2 cellular contexts compared by ENCODE assay signal in genomic region chr6:27502508-27503435, GRCh38.
TF ChIP-seq lines count a peak whose summit lies in the region.

No MANE protein-coding gene starts in this region.

TF ChIP-seq in HEK293, 187 proteins besides CTCF, POLR2A, EP300 and RAD21 (continued from another document and continues in another):
- TF ChIP-seq INSM2 (tag by site-specific recombination; IDR thresholded peaks at IDR 0.05): peak; percentile 17; the same call in 1 of the 2 replicates
- TF ChIP-seq PATZ1 (tag by site-specific recombination; IDR thresholded peaks at IDR 0.05): peak; percentile 59
- no peak for TF ChIP-seq HOXD13 (CRISPR knock-in tag; IDR thresholded peaks at IDR 0.05; ENCODE audit: borderline replicate concordance)
- TF ChIP-seq ZNF660 (tag by site-specific recombination; IDR thresholded peaks at IDR 0.05): peak; percentile 95
- TF ChIP-seq ZNF785 (tag by site-specific recombination; IDR thresholded peaks at IDR 0.05): no peak
- 0 out of 2 replicates have a peak, but pooled peaks have one; percentile 41 for TF ChIP-seq ZNF518A (tag by site-specific recombination; conservative IDR thresholded peaks at IDR 0.05; ENCODE audit: low read depth)
- peak; percentile 44; the same call in 1 of the 2 replicates for TF ChIP-seq PRDM6 (tag by site-specific recombination; IDR thresholded peaks at IDR 0.05)
- TF ChIP-seq ZNF792 (tag by site-specific recombination; IDR thresholded peaks at IDR 0.05): 0 out of 2 replicates have a peak, but pooled peaks have one; percentile 63
- TF ChIP-seq ZNF169 (tag by site-specific recombination; IDR thresholded peaks at IDR 0.05): no peak
- peak; percentile 95 for TF ChIP-seq ZEB2 (tag by site-specific recombination; IDR thresholded peaks at IDR 0.05)
- peak; percentile 57; the same call in 1 of the 2 replicates for TF ChIP-seq ZNF549 (tag by site-specific recombination; IDR thresholded peaks at IDR 0.05)
- peak; percentile 93 for TF ChIP-seq ZNF580 (tag by site-specific recombination; IDR thresholded peaks at IDR 0.05)
- no peak for TF ChIP-seq ZNF133 (tag by site-specific recombination; IDR thresholded peaks at IDR 0.05)
- no peak for TF ChIP-seq MEIS1 (CRISPR knock-in tag; IDR thresholded peaks at IDR 0.05; ENCODE audit: borderline replicate concordance)
- 0 out of 2 replicates have a peak, but pooled peaks have one; percentile 33 for TF ChIP-seq PRDM1 (tag by site-specific recombination; IDR thresholded peaks at IDR 0.05)
- 0 out of 2 replicates have a peak, but pooled peaks have one; percentile 21 for TF ChIP-seq ZNF777 (tag by site-specific recombination; IDR thresholded peaks at IDR 0.05; ENCODE audit: borderline replicate concordance)

TF ChIP-seq in GM12878, 131 proteins besides CTCF, POLR2A, EP300 and RAD21 (continued from another document and continues in another):
- no peak for TF ChIP-seq IRF5 (IDR thresholded peaks at IDR 0.05; ENCODE audit: borderline replicate concordance)
- no peak for TF ChIP-seq CHD1 (IDR thresholded peaks at IDR 0.05; ENCODE audit: low read depth, low read length)
- TF ChIP-seq ZNF274 (IDR thresholded peaks at IDR 0.05; ENCODE audit: insufficient read depth, insufficient read length): no peak
- peak; percentile 70 for TF ChIP-seq ATF7 (IDR thresholded peaks at IDR 0.05; ENCODE audit: low read depth)
- TF ChIP-seq HSF1 (IDR thresholded peaks at IDR 0.05; ENCODE audit: low read depth, low read length): no peak
- no peak for TF ChIP-seq SPI1 (IDR thresholded peaks at IDR 0.05; ENCODE audit: borderline replicate concordance, insufficient read depth, low read depth, low read length)
- TF ChIP-seq ATF3 (IDR thresholded peaks at IDR 0.05; ENCODE audit: borderline replicate concordance, extremely low read depth, low read depth, low read length): no peak
- TF ChIP-seq USF2 (IDR thresholded peaks at IDR 0.05; ENCODE audit: borderline replicate concordance, low read depth, low read length): no peak
- TF ChIP-seq KLF5 (IDR thresholded peaks at IDR 0.05; ENCODE audit: partially characterized antibody): no peak
- TF ChIP-seq BCL11A (IDR thresholded peaks at IDR 0.05; ENCODE audit: low read depth, low read length): no peak
- no peak for TF ChIP-seq CBX5 (IDR thresholded peaks at IDR 0.05; ENCODE audit: low read depth)
- no peak for TF ChIP-seq ZBED1 (IDR thresholded peaks at IDR 0.05; ENCODE audit: borderline replicate concordance)
- TF ChIP-seq SKIL (IDR thresholded peaks at IDR 0.05; ENCODE audit: low read depth, poor library complexity, severe bottlenecking): peak; percentile 69
- no peak for TF ChIP-seq SREBF1 (IDR thresholded peaks at IDR 0.05; ENCODE audit: low read length)
- 0 out of 2 replicates have a peak, but pooled peaks have one; percentile 23 for TF ChIP-seq FOXM1 (IDR thresholded peaks at IDR 0.05; ENCODE audit: low read depth, low read length)
- peak; percentile 67 to 69; a peak in 3 of 4 replicates for TF ChIP-seq BHLHE40 (IDR thresholded peaks at IDR 0.05; ENCODE audit: borderline replicate concordance in 1 of 2, low read depth in 2 of 2, low read length in 1 of 2)
- no peak for TF ChIP-seq PML (IDR thresholded peaks at IDR 0.05; ENCODE audit: low read length)
- TF ChIP-seq TAF1 (IDR thresholded peaks at IDR 0.05; ENCODE audit: borderline replicate concordance, low read depth, low read length): no peak
- TF ChIP-seq MYB (IDR thresholded peaks at IDR 0.05; ENCODE audit: borderline replicate concordance, low read depth, low read length): no peak
- TF ChIP-seq STAT1 (conservative IDR thresholded peaks at IDR 0.05): no peak
- no peak for TF ChIP-seq FOS (IDR thresholded peaks at IDR 0.05; ENCODE audit: borderline replicate concordance, extremely low read depth, insufficient read length)
- no peak for TF ChIP-seq HCFC1 (IDR thresholded peaks at IDR 0.05; ENCODE audit: low read length)
- TF ChIP-seq TBL1XR1 (IDR thresholded peaks at IDR 0.05; ENCODE audit: low read depth, low read length): no peak
- peak; percentile 14; the same call in 1 of the 2 replicates for TF ChIP-seq CBFB (IDR thresholded peaks at IDR 0.05; ENCODE audit: low read depth)
- TF ChIP-seq STAT3 (IDR thresholded peaks at IDR 0.05; ENCODE audit: low read depth, low read length): 0 out of 2 replicates have a peak, but pooled peaks have one; percentile 49
- TF ChIP-seq RBBP5 (conservative IDR thresholded peaks at IDR 0.05): no peak; the same call in 1 of the 2 replicates
- no peak for TF ChIP-seq NFYA (IDR thresholded peaks at IDR 0.05; ENCODE audit: borderline replicate concordance, low read depth, low read length)
- 0 out of 3 replicates have a peak, but pooled peaks have one; percentile 66 for TF ChIP-seq POU2F2 (IDR thresholded peaks at IDR 0.05; ENCODE audit: borderline replicate concordance, low read depth, low read length)
- TF ChIP-seq LARP7 (IDR thresholded peaks at IDR 0.05): no peak
- TF ChIP-seq RELA (IDR thresholded peaks at IDR 0.05; ENCODE audit: borderline replicate concordance, partially characterized antibody): no peak
- 0 out of 2 replicates have a peak, but pooled peaks have one; percentile 31 for TF ChIP-seq EED (IDR thresholded peaks at IDR 0.05; ENCODE audit: low read depth)
- TF ChIP-seq IRF4 (IDR thresholded peaks at IDR 0.05; ENCODE audit: low read depth, low read length): no peak
- TF ChIP-seq ZBTB33 (IDR thresholded peaks at IDR 0.05): no peak
- TF ChIP-seq ZSCAN29 (IDR thresholded peaks at IDR 0.05): peak; percentile 99
- TF ChIP-seq SP1 (IDR thresholded peaks at IDR 0.05; ENCODE audit: low read depth, low read length): no peak
- TF ChIP-seq RAD51 (IDR thresholded peaks at IDR 0.05): peak; percentile 29; the same call in 1 of the 2 replicates
- no peak for TF ChIP-seq BRCA1 (IDR thresholded peaks at IDR 0.05; ENCODE audit: low read depth, low read length)
- peak; percentile 62; the same call in 1 of the 2 replicates for TF ChIP-seq CREB1 (IDR thresholded peaks at IDR 0.05; ENCODE audit: low read depth)
- TF ChIP-seq IKZF2 (IDR thresholded peaks at IDR 0.05): 0 out of 4 replicates have a peak, but pooled peaks of 1 of the 2 experiments have one; percentile 8
- no peak for TF ChIP-seq MLLT1 (IDR thresholded peaks at IDR 0.05)
- TF ChIP-seq SMAD1 (IDR thresholded peaks at IDR 0.05; ENCODE audit: low read depth, partially characterized antibody): no peak
- 0 out of 2 replicates have a peak, but pooled peaks have one; percentile 10 for TF ChIP-seq MXI1 (IDR thresholded peaks at IDR 0.05; ENCODE audit: low read depth, low read length)
- peak; percentile 96 for TF ChIP-seq ZNF24 (IDR thresholded peaks at IDR 0.05)
- peak; percentile 51 for TF ChIP-seq RUNX3 (IDR thresholded peaks at IDR 0.05; ENCODE audit: low read length)
- TF ChIP-seq SUZ12 (IDR thresholded peaks at IDR 0.05; ENCODE audit: unreplicated experiment): no peak
- no peak for TF ChIP-seq GABPA (IDR thresholded peaks at IDR 0.05; ENCODE audit: low read depth)
- 0 out of 2 replicates have a peak, but pooled peaks have one; percentile 19 for TF ChIP-seq MEF2A (IDR thresholded peaks at IDR 0.05; ENCODE audit: insufficient read depth, low read depth, low read length)
- TF ChIP-seq TCF7 (IDR thresholded peaks at IDR 0.05; ENCODE audit: borderline replicate concordance): no peak
- TF ChIP-seq HDAC2 (IDR thresholded peaks at IDR 0.05): no peak
- TF ChIP-seq IKZF1 (conservative IDR thresholded peaks at IDR 0.05): 0 out of 2 replicates have a peak, but pooled peaks have one; percentile 8
- peak; percentile 91 for TF ChIP-seq TARDBP (IDR thresholded peaks at IDR 0.05; ENCODE audit: borderline replicate concordance)
- no peak for TF ChIP-seq ZBTB11 (CRISPR knock-in tag; IDR thresholded peaks at IDR 0.05)
